16 cellular contexts compared by ENCODE assay signal in the genomic region with DNA sequence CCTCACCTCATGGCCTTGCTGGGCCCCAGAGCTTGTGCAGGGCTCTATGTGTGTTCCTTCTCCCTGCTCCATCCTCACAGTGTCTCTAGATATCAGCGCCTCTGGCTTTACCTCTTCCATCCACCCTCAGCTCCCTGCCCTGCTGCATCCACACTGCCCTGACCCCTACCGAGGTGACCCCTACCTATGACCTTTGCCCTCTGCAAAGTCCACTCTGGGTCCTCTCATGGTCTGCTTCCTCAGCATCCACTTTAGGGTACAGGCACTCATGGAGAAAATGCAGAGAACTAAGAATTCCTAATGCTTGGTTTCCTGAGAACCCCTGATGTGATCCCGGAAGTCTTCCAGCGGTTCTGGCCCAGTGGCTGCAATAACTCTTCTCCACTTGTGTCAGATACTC. TPM values are rescaled to one million over a fixed set of nuclear protein-coding genes. Genes with fewer than 3 reads are reported as not detected.
DNase-seq lines count a peak whose midpoint lies in the region; ATAC-seq and TF ChIP-seq lines count a peak whose summit lies in the region.
"Had no signal": no experiment of that assay in that cellular context is flagged by ENCODE, and none has a peak within 500 bp of the region (broad histone marks: within the 10 kb centered on the region; RNA-seq: fewer than 3 reads in every experiment).

No MANE protein-coding gene starts in this region.

- H3K4me1 ChIP-seq in Caco-2 (peaks cover 20% of the 10 kb centered on the region), body of pancreas (peaks cover 25% of the 10 kb centered on the region), mucosa of rectum (ENCODE audit: control insufficient read depth in 2 of 2, insufficient read depth in 2 of 2, low read length in 2 of 2) (peaks cover 8 to 21% of the 10 kb centered on the region in 2 donors), thyroid gland (no peaks in the 10 kb centered on the region)
- H3K4me1 ChIP-seq: BLaER1 had no signal

- CTCF ChIA-PET in Caco-2 (lab: Charles Lee): interaction anchor here (1.3 kb wide), 1 partner anchor 8 kb away, joined by 4 read pairs; no protein-coding TSS in a partner anchor

- no peak for TF ChIP-seq POLR2A in body of pancreas (IDR thresholded peaks at IDR 0.05)
- no peak for TF ChIP-seq POLR2A in thyroid gland (IDR thresholded peaks at IDR 0.05)

- H3K9me3 ChIP-seq in Caco-2: no peaks in the 10 kb centered on the region
- H3K9me3 ChIP-seq in body of pancreas: no peaks in the 10 kb centered on the region
- no peaks in the 10 kb centered on the region for H3K9me3 ChIP-seq in mucosa of rectum (ENCODE audit: control insufficient read depth in 2 of 2, low read length in 2 of 2)
- no peaks in the 10 kb centered on the region for H3K9me3 ChIP-seq in thyroid gland

- H3K4me3 Mint-ChIP-seq in Caco-2 (ENCODE audit: unreplicated experiment) (no peak overlapping the region), progenitor cell of endocrine pancreas (ENCODE audit: low read depth) (no peak overlapping the region)
- H3K4me3 Mint-ChIP-seq: CD14-positive monocyte; CD4-positive, alpha-beta memory T cell; H9 had no signal

- H3K27ac ChIP-seq in body of pancreas: peak overlapping the region in 3 of 4 donors; percentile 23 to 81 (median 80)
- peak overlapping the region; percentile 54 to 59 for H3K27ac ChIP-seq in mucosa of rectum (ENCODE audit: low read depth in 2 of 2, low read length in 2 of 2)
- H3K27ac ChIP-seq in thyroid gland: no peak overlapping the region
- H3K27ac ChIP-seq: BLaER1 had no signal

- H3K4me1 Mint-ChIP-seq in Caco-2 (ENCODE audit: low read depth, unreplicated experiment) (peaks cover 18% of the 10 kb centered on the region), progenitor cell of endocrine pancreas (ENCODE audit: low read depth) (peaks cover 27% of the 10 kb centered on the region)
- H3K4me1 Mint-ChIP-seq: CD4-positive, alpha-beta memory T cell; H9 had no signal

- ATAC-seq in body of pancreas: no peak

- H3K36me3 Mint-ChIP-seq in Caco-2 (ENCODE audit: insufficient read depth, unreplicated experiment) (no peaks in the 10 kb centered on the region), progenitor cell of endocrine pancreas (ENCODE audit: insufficient read depth) (peaks cover 1% of the 10 kb centered on the region)
- H3K36me3 Mint-ChIP-seq: CD14-positive monocyte had no signal

- WGBS in body of pancreas, 2 donors: 85 to 93% methylated on average over 4 of the region's 4 CpGs
- WGBS in thyroid gland, 2 donors: 65 to 79% methylated on average over 2 to 4 of the region's 4 CpGs

- POLR2A ChIA-PET in Caco-2 (lab: Charles Lee): no interaction called here

- no TSS peak for BruUV-seq in Caco-2 (replicated peaks; lab: Mats Ljungman, UMichigan)

- H3K36me3 ChIP-seq in Caco-2 (ENCODE audit: control insufficient read depth, insufficient read depth, low read length): no peaks in the 10 kb centered on the region
- no peaks in the 10 kb centered on the region for H3K36me3 ChIP-seq in body of pancreas (replicated peaks in 1 of 2; ENCODE audit: insufficient read depth in 1 of 2, low read depth in 2 of 2)
- H3K36me3 ChIP-seq in mucosa of rectum (ENCODE audit: control insufficient read depth in 2 of 2, insufficient read depth in 2 of 2, low read length in 2 of 2): no peaks in the 10 kb centered on the region
- no peaks in the 10 kb centered on the region for H3K36me3 ChIP-seq in thyroid gland
- H3K36me3 ChIP-seq: BLaER1 had no signal

- DNase-seq in Caco-2: no peak
- no peak for DNase-seq in body of pancreas
- no peak for DNase-seq in progenitor cell of endocrine pancreas (ENCODE audit: low spot score, unreplicated experiment)
- no peak for DNase-seq in thyroid gland
- DNase-seq in iPS-NIHi7 (ENCODE audit: extremely low spot score): no peak
- DNase-seq in occipital lobe (lab: John Stamatoyannopoulos, UW): no peak
- no peak for DNase-seq in NCI-H128 (lab: John Stamatoyannopoulos, UW; ENCODE audit: unreplicated experiment)
- DNase-seq: 8988T; Calu3; CD4-positive, alpha-beta memory T cell; DMS79 treated with DMSO at 0.1 percent for 48 hours; GF-D8; H9 had no signal

- H3K9me3 Mint-ChIP-seq in Caco-2 (ENCODE audit: unreplicated experiment): peaks cover 9% of the 10 kb centered on the region
- peaks cover 8% of the 10 kb centered on the region for H3K9me3 Mint-ChIP-seq in progenitor cell of endocrine pancreas (ENCODE audit: low read depth)

- H3K4me3 ChIP-seq in Caco-2 (ENCODE audit: low read depth, low read length) (no peak overlapping the region), body of pancreas (no peak overlapping the region), mucosa of rectum (ENCODE audit: low read length in 2 of 2) (no peak overlapping the region), thyroid gland (replicated peaks in 1 of 3) (no peak overlapping the region)
- H3K4me3 ChIP-seq: BLaER1 had no signal

- H3K27me3 ChIP-seq in Caco-2 (replicated peaks; ENCODE audit: control insufficient read depth, insufficient read depth, low read length) (no peaks in the 10 kb centered on the region), body of pancreas (no peaks in the 10 kb centered on the region), mucosa of rectum (ENCODE audit: control insufficient read depth in 2 of 2, insufficient read depth in 2 of 2, low read length in 2 of 2) (no peaks in the 10 kb centered on the region), thyroid gland (no peaks in the 10 kb centered on the region)
- H3K27me3 ChIP-seq: BLaER1 had no signal

- intact Hi-C loops in Caco-2 (cut with micrococcal nuclease; ENCODE audit: unreplicated experiment): no loop called here
- intact Hi-C loops in body of pancreas (cut with DNase I): no loop called here
- intact Hi-C loops in thyroid gland (cut with DNase I): no loop called here

- TF ChIP-seq CTCF in Caco-2 (IDR thresholded peaks at IDR 0.05; ENCODE audit: insufficient read depth in 1 of 2, low read depth in 1 of 2, low read length in 1 of 2, severe bottlenecking in 1 of 2, unreplicated experiment in 1 of 2) (no peak), body of pancreas (IDR thresholded peaks at IDR 0.05) (no peak), progenitor cell of endocrine pancreas (IDR thresholded peaks at IDR 0.05; ENCODE audit: unreplicated experiment) (no peak), thyroid gland (IDR thresholded peaks at IDR 0.05) (no peak)

- peak overlapping the region; percentile 34 for H3K27ac Mint-ChIP-seq in Caco-2 (ENCODE audit: unreplicated experiment)
- H3K27ac Mint-ChIP-seq in progenitor cell of endocrine pancreas: peak overlapping the region; percentile 88
- H3K27ac Mint-ChIP-seq: H9 had no signal

- H3K27me3 Mint-ChIP-seq in Caco-2 (ENCODE audit: insufficient read depth, unreplicated experiment): no peaks in the 10 kb centered on the region
- no peaks in the 10 kb centered on the region for H3K27me3 Mint-ChIP-seq in progenitor cell of endocrine pancreas
- H3K27me3 Mint-ChIP-seq: CD4-positive, alpha-beta memory T cell had no signal

- H3K9ac ChIP-seq in mucosa of rectum (ENCODE audit: low read depth in 1 of 2, low read length in 2 of 2): no peak overlapping the region
- H3K9ac ChIP-seq: BLaER1 had no signal

RNA-seq across cellular contexts. Expression of gene PAXBP1, which starts 46.9 kb away (rescaled TPM):
- total RNA-seq in Caco-2 (2022): 64.0 and 65.8 TPM in 2 replicates
- 10 to 100 TPM; 51.9 to 84.0 TPM for total RNA-seq in body of pancreas
- total RNA-seq in progenitor cell of endocrine pancreas: 97.7 and 98.1 TPM in 2 replicates
- total RNA-seq in thyroid gland: 10 to 100 TPM; 53.1 to 95.1 (median 70.6) TPM
- 85.2 TPM for total RNA-seq in occipital lobe

Comparison
In these comparisons a context has a peak if more than half of its experiments do, and no peak if none do; other contexts are left out.
1. H3K27ac ChIP-seq: peak in body of pancreas (3 of 4) and mucosa of rectum (2 of 2); none in thyroid gland (0 of 3).